ENCODE assay signal across 18 cellular contexts in genomic region chr20:19519461-19519860, GRCh38.
"Had no signal": no experiment of that assay in that cellular context is flagged by ENCODE, and none has a peak within 500 bp of the region (broad histone marks: within the 10 kb centered on the region; RNA-seq: fewer than 3 reads in every experiment).

No MANE protein-coding gene starts in this region.

- H3K9me3 ChIP-seq: gastrocnemius medialis, neutrophil, right lobe of liver, thoracic aorta, tibial nerve, upper lobe of left lung had no signal

- H3K27ac ChIP-seq: epithelial cell of prostate, gastrocnemius medialis, neutrophil, parathyroid adenoma, right lobe of liver, thoracic aorta, tibial nerve, upper lobe of left lung had no signal

- H3K79me2 ChIP-seq: parathyroid adenoma had no signal

- H3K4me3 ChIP-seq: gastrocnemius medialis, lung, right lobe of liver, thoracic aorta, tibial nerve, upper lobe of left lung had no signal

- H3K9ac ChIP-seq: parathyroid adenoma had no signal

- H2AFZ ChIP-seq: parathyroid adenoma had no signal

- H3K27me3 ChIP-seq: gastrocnemius medialis, neutrophil, right lobe of liver, tibial nerve, upper lobe of left lung had no signal

- DNase-seq: effector CD8-positive, alpha-beta T cell; endodermal cell; foreskin fibroblast; gastrocnemius medialis; head of caudate nucleus; natural killer cell; right lobe of liver; small intestine; stimulated activated CD4-positive, alpha-beta T cell treated with anti-CD3 and anti-CD28 coated beads, Interleukin-15, amount 100 ng/mL, for 24 hours; stimulated activated CD4-positive, alpha-beta T cell treated with anti-CD3 and anti-CD28 coated beads, Interleukin-2, amount 100 ng/mL, for 48 hours; stimulated activated naive B cell treated with anti-CD40 and anti-IgM and Interleukin-4, amounts not matched to agents 10 μg/mL and 1 μg/mL and 100 μg/mL, for 72 hours; upper lobe of left lung had no signal

- H3K36me3 ChIP-seq: gastrocnemius medialis, right lobe of liver, thoracic aorta, tibial nerve, upper lobe of left lung had no signal

- H3K4me1 ChIP-seq: gastrocnemius medialis, parathyroid adenoma, right lobe of liver, tibial nerve, upper lobe of left lung had no signal
